2 cellular contexts compared by ENCODE assay signal in the genomic region with DNA sequence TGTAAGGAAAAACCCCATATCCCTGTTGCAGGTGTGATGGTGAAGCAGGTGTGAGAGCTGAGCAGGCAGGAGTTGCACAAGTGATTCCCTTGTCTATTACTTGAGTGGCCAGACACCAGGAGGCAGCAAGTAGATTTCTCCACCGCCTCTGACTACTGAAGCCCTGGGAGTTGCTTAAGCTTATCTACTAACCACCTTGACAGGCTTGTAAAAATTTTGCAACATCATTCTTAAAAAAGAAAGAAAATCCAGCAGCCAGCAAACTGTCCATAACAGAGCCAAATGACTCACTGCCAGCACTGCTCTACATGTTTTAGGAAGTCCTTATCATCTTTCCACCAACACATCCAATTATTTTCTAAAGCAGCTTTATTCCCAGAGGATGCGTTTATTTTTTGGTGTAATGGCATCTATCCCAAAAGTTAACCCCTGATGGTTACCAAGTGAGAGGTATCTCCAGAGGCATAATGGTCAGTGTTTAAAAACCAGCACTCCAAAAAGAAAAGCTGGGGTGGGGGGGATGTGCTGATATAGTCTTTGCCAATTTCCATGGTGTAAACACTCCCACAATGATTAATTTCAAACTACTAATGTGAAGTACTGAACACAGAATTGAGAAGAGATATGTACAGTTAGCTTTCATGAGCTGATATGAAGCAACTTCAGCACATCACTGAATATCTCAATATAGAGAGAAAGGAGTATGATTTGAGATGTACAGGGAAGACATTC.
TF ChIP-seq lines count a peak whose summit lies in the region.

No MANE protein-coding gene starts in this region.

TF ChIP-seq in K562, 482 proteins besides CTCF, POLR2A, EP300 and RAD21:
- TF ChIP-seq TAL1 (IDR thresholded peaks at IDR 0.05) (peak; percentile 49; the same call in 1 of the 2 replicates), TEAD4 (IDR thresholded peaks at IDR 0.05; ENCODE audit: low read length) (peak; percentile 78), TEAD4 (CRISPR knock-in tag; IDR thresholded peaks at IDR 0.05; ENCODE audit: borderline replicate concordance) (no peak), CHD1 (IDR thresholded peaks at IDR 0.05; ENCODE audit: low read length) (no peak), HDAC8 (tag; IDR thresholded peaks at IDR 0.05) (no peak), DPF2 (IDR thresholded peaks at IDR 0.05) (peak; percentile 47; the same call in 1 of the 2 replicates), XRCC3 (IDR thresholded peaks at IDR 0.05) (no peak), C11orf30 (IDR thresholded peaks at IDR 0.05; ENCODE audit: low read depth) (peak; percentile 32; the same call in 1 of the 2 replicates), CEBPB (tag; IDR thresholded peaks at IDR 0.05) (peak; percentile 72), ATF6 (CRISPR knock-in tag; IDR thresholded peaks at IDR 0.05) (no peak), STAT5B (CRISPR knock-in tag; IDR thresholded peaks at IDR 0.05) (no peak), ZNF644 (tag; IDR thresholded peaks at IDR 0.05; ENCODE audit: low read depth) (no peak), ILF3 (IDR thresholded peaks at IDR 0.05; ENCODE audit: borderline replicate concordance) (no peak), FOXJ3 (CRISPR knock-in tag; IDR thresholded peaks at IDR 0.05) (no peak), TRIM24 (IDR thresholded peaks at IDR 0.05) (peak; percentile 40 to 48; a peak in 2 of 4 replicates), ARID2 (IDR thresholded peaks at IDR 0.05) (no peak), BHLHE40 (IDR thresholded peaks at IDR 0.05; ENCODE audit: low read length) (no peak), DDX20 (tag; IDR thresholded peaks at IDR 0.05; ENCODE audit: low read depth) (no peak), MAFK (IDR thresholded peaks at IDR 0.05; ENCODE audit: low read length) (peak; percentile 7; the same call in 1 of the 2 replicates), MAFF (IDR thresholded peaks at IDR 0.05; ENCODE audit: low read length) (peak; percentile 55; the same call in 1 of the 2 replicates), MXI1 (IDR thresholded peaks at IDR 0.05; ENCODE audit: low read depth, low read length) (no peak), ARID1B (IDR thresholded peaks at IDR 0.05) (peak; percentile 72), KLF16 (IDR thresholded peaks at IDR 0.05) (peak; percentile 38; the same call in 1 of the 2 replicates), JUND (IDR thresholded peaks at IDR 0.05; ENCODE audit: borderline replicate concordance, low read depth, low read length) (no peak), JUND (tag; IDR thresholded peaks at IDR 0.05; ENCODE audit: borderline replicate concordance, low read depth, low read length) (0 out of 3 replicates have a peak, but pooled peaks have one; percentile 49), SMARCA4 (IDR thresholded peaks at IDR 0.05) (peak; percentile 34; the same call in 1 of the 2 replicates), PHF8 (IDR thresholded peaks at IDR 0.05; ENCODE audit: borderline replicate concordance, low read length) (no peak), CBFA2T3 (IDR thresholded peaks at IDR 0.05) (peak; percentile 77), CBFA2T2 (conservative IDR thresholded peaks at IDR 0.05) (peak; percentile 65), NFE2 (IDR thresholded peaks at IDR 0.05; ENCODE audit: low read depth) (peak; percentile 66)
- TF ChIP-seq, protein P1, sequence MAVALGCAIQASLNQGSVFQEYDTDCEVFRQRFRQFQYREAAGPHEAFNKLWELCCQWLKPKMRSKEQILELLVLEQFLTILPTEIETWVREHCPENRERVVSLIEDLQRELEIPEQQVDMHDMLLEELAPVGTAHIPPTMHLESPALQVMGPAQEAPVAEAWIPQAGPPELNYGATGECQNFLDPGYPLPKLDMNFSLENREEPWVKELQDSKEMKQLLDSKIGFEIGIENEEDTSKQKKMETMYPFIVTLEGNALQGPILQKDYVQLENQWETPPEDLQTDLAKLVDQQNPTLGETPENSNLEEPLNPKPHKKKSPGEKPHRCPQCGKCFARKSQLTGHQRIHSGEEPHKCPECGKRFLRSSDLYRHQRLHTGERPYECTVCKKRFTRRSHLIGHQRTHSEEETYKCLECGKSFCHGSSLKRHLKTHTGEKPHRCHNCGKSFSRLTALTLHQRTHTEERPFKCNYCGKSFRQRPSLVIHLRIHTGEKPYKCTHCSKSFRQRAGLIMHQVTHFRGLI (CRISPR knock-in tag; IDR thresholded peaks at IDR 0.05), result no peak

TF ChIP-seq in WTC11, 78 proteins besides CTCF, POLR2A, EP300 and RAD21 (continues in another document):
- TF ChIP-seq E2F5 (CRISPR knock-in tag; IDR thresholded peaks at IDR 0.05) (no peak), ETV6 (CRISPR knock-in tag; IDR thresholded peaks at IDR 0.05) (no peak), KAT7 (CRISPR knock-in tag; IDR thresholded peaks at IDR 0.05; ENCODE audit: borderline replicate concordance) (no peak), PRDM15 (CRISPR knock-in tag; IDR thresholded peaks at IDR 0.05) (no peak), GTF2I (CRISPR knock-in tag; conservative IDR thresholded peaks at IDR 0.05) (no peak), SOX15 (CRISPR knock-in tag; IDR thresholded peaks at IDR 0.05) (no peak), ZMAT4 (CRISPR knock-in tag; IDR thresholded peaks at IDR 0.05) (no peak), ZNF416 (CRISPR knock-in tag; IDR thresholded peaks at IDR 0.05) (no peak), JUN (CRISPR knock-in tag; IDR thresholded peaks at IDR 0.05) (no peak), CREB1 (CRISPR knock-in tag; IDR thresholded peaks at IDR 0.05) (no peak), MYBL2 (CRISPR knock-in tag; IDR thresholded peaks at IDR 0.05) (no peak), ATF6 (CRISPR knock-in tag; IDR thresholded peaks at IDR 0.05) (no peak)
- TF ChIP-seq, protein P2, sequence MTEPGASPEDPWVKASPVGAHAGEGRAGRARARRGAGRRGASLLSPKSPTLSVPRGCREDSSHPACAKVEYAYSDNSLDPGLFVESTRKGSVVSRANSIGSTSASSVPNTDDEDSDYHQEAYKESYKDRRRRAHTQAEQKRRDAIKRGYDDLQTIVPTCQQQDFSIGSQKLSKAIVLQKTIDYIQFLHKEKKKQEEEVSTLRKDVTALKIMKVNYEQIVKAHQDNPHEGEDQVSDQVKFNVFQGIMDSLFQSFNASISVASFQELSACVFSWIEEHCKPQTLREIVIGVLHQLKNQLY (CRISPR knock-in tag; IDR thresholded peaks at IDR 0.05), result no peak
- TF ChIP-seq, protein P3, sequence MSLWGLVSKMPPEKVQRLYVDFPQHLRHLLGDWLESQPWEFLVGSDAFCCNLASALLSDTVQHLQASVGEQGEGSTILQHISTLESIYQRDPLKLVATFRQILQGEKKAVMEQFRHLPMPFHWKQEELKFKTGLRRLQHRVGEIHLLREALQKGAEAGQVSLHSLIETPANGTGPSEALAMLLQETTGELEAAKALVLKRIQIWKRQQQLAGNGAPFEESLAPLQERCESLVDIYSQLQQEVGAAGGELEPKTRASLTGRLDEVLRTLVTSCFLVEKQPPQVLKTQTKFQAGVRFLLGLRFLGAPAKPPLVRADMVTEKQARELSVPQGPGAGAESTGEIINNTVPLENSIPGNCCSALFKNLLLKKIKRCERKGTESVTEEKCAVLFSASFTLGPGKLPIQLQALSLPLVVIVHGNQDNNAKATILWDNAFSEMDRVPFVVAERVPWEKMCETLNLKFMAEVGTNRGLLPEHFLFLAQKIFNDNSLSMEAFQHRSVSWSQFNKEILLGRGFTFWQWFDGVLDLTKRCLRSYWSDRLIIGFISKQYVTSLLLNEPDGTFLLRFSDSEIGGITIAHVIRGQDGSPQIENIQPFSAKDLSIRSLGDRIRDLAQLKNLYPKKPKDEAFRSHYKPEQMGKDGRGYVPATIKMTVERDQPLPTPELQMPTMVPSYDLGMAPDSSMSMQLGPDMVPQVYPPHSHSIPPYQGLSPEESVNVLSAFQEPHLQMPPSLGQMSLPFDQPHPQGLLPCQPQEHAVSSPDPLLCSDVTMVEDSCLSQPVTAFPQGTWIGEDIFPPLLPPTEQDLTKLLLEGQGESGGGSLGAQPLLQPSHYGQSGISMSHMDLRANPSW (CRISPR knock-in tag; conservative IDR thresholded peaks at IDR 0.05; ENCODE audit: low read depth), result no peak
- TF ChIP-seq, protein P4, sequence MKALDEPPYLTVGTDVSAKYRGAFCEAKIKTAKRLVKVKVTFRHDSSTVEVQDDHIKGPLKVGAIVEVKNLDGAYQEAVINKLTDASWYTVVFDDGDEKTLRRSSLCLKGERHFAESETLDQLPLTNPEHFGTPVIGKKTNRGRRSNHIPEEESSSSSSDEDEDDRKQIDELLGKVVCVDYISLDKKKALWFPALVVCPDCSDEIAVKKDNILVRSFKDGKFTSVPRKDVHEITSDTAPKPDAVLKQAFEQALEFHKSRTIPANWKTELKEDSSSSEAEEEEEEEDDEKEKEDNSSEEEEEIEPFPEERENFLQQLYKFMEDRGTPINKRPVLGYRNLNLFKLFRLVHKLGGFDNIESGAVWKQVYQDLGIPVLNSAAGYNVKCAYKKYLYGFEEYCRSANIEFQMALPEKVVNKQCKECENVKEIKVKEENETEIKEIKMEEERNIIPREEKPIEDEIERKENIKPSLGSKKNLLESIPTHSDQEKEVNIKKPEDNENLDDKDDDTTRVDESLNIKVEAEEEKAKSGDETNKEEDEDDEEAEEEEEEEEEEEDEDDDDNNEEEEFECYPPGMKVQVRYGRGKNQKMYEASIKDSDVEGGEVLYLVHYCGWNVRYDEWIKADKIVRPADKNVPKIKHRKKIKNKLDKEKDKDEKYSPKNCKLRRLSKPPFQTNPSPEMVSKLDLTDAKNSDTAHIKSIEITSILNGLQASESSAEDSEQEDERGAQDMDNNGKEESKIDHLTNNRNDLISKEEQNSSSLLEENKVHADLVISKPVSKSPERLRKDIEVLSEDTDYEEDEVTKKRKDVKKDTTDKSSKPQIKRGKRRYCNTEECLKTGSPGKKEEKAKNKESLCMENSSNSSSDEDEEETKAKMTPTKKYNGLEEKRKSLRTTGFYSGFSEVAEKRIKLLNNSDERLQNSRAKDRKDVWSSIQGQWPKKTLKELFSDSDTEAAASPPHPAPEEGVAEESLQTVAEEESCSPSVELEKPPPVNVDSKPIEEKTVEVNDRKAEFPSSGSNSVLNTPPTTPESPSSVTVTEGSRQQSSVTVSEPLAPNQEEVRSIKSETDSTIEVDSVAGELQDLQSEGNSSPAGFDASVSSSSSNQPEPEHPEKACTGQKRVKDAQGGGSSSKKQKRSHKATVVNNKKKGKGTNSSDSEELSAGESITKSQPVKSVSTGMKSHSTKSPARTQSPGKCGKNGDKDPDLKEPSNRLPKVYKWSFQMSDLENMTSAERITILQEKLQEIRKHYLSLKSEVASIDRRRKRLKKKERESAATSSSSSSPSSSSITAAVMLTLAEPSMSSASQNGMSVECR (CRISPR knock-in tag; IDR thresholded peaks at IDR 0.05; ENCODE audit: borderline replicate concordance), result no peak
- TF ChIP-seq, protein P5, sequence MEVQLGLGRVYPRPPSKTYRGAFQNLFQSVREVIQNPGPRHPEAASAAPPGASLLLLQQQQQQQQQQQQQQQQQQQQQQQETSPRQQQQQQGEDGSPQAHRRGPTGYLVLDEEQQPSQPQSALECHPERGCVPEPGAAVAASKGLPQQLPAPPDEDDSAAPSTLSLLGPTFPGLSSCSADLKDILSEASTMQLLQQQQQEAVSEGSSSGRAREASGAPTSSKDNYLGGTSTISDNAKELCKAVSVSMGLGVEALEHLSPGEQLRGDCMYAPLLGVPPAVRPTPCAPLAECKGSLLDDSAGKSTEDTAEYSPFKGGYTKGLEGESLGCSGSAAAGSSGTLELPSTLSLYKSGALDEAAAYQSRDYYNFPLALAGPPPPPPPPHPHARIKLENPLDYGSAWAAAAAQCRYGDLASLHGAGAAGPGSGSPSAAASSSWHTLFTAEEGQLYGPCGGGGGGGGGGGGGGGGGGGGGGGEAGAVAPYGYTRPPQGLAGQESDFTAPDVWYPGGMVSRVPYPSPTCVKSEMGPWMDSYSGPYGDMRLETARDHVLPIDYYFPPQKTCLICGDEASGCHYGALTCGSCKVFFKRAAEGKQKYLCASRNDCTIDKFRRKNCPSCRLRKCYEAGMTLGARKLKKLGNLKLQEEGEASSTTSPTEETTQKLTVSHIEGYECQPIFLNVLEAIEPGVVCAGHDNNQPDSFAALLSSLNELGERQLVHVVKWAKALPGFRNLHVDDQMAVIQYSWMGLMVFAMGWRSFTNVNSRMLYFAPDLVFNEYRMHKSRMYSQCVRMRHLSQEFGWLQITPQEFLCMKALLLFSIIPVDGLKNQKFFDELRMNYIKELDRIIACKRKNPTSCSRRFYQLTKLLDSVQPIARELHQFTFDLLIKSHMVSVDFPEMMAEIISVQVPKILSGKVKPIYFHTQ (CRISPR knock-in tag; IDR thresholded peaks at IDR 0.05), result no peak
